16 cellular contexts compared by ENCODE assay signal in genomic region chr2:174568425-174568824, GRCh38. TPM values are rescaled to one million over a fixed set of nuclear protein-coding genes. Genes with fewer than 3 reads are reported as not detected.
DNase-seq lines count a peak whose midpoint lies in the region; ATAC-seq and TF ChIP-seq lines count a peak whose summit lies in the region.
"Had no signal": no experiment of that assay in that cellular context is flagged by ENCODE, and none has a peak within 500 bp of the region (broad histone marks: within the 10 kb centered on the region; RNA-seq: fewer than 3 reads in every experiment).

No MANE protein-coding gene starts in this region.

- H3K9me3 Mint-ChIP-seq in activated T-cell treated with anti-CD3 and anti-CD28 coated beads, Interleukin-2, amount 50 U/mL, for 24 hours: no peaks in the 10 kb centered on the region
- no peaks in the 10 kb centered on the region for H3K9me3 Mint-ChIP-seq in activated T-helper 1 cell treated with anti-CD3 and anti-CD28 coated beads, Interleukin-12 subunit alpha, Interleukin-12 subunit beta, Interleukin-2, Interleukin-4 antibody, amounts not matched to agents 30 ng/mL and 10 ng/mL and 1 ng/mL, durations not matched to agents 14 hours and 24 hours and 36 hours
- no peaks in the 10 kb centered on the region for H3K9me3 Mint-ChIP-seq in stimulated activated memory B cell treated with anti-CD40 and anti-IgM and Interleukin-4, amounts not matched to agents 10 μg/mL and 1 μg/mL and 100 μg/mL, for 72 hours
- H3K9me3 Mint-ChIP-seq in Calu3 (ENCODE audit: low read depth, unreplicated experiment): no peaks in the 10 kb centered on the region
- H3K9me3 Mint-ChIP-seq: endodermal cell; neural progenitor cell; T-helper 1 cell treated with Interleukin-12 subunit alpha and Interleukin-12 subunit beta and Interleukin-4 antibody, amounts not matched to agents 30 μg/mL and 1 μg/mL, for 36 hours had no signal

- no peak for TF ChIP-seq CTCF in Calu3 (IDR thresholded peaks at IDR 0.05; ENCODE audit: unreplicated experiment)

- H3K4me3 Mint-ChIP-seq in activated T-cell treated with anti-CD3 and anti-CD28 coated beads, Interleukin-2, amount 50 U/mL, for 24 hours: no peak overlapping the region
- H3K4me3 Mint-ChIP-seq in activated T-helper 1 cell treated with anti-CD3 and anti-CD28 coated beads, Interleukin-12 subunit alpha, Interleukin-12 subunit beta, Interleukin-2, Interleukin-4 antibody, amounts not matched to agents 30 ng/mL and 10 ng/mL and 1 ng/mL, durations not matched to agents 14 hours and 24 hours and 36 hours: no peak overlapping the region
- H3K4me3 Mint-ChIP-seq in stimulated activated memory B cell treated with anti-CD40 and anti-IgM and Interleukin-4, amounts not matched to agents 10 μg/mL and 1 μg/mL and 100 μg/mL, for 72 hours: no peak overlapping the region
- no peak overlapping the region for H3K4me3 Mint-ChIP-seq in Calu3 (ENCODE audit: low read depth, unreplicated experiment)
- H3K4me3 Mint-ChIP-seq: endodermal cell; neural progenitor cell; T-helper 1 cell treated with Interleukin-12 subunit alpha and Interleukin-12 subunit beta and Interleukin-4 antibody, amounts not matched to agents 30 μg/mL and 1 μg/mL, for 36 hours had no signal

- no peak for DNase-seq in activated T-cell treated with anti-CD3 and anti-CD28 coated beads, Interleukin-2, amount 50 U/mL, for 24 hours
- no peak for DNase-seq in activated T-cell treated with anti-CD3 and anti-CD28 coated beads, Interleukin-2, amount 50 U/mL, for 1 hour
- DNase-seq in activated T-helper 1 cell treated with anti-CD3 and anti-CD28 coated beads, Interleukin-12 subunit alpha, Interleukin-12 subunit beta, Interleukin-2, Interleukin-4 antibody, amounts not matched to agents 30 ng/mL and 10 ng/mL and 1 ng/mL, durations not matched to agents 14 hours and 24 hours and 36 hours (ENCODE audit: low spot score): no peak
- no peak for DNase-seq in D341Med (ENCODE audit: low spot score)
- DNase-seq in Calu3: no peak
- DNase-seq: anterior cingulate cortex, endodermal cell, hypothalamus, mesenchymal stem cell, right cardiac atrium, Right ventricle myocardium superior had no signal

- BruUV-seq in Calu3 (replicated peaks; lab: Mats Ljungman, UMichigan): no TSS peak

- CTCF ChIA-PET in Calu3 (lab: Charles Lee): no interaction called here

- peaks cover 95% of the 10 kb centered on the region for H3K36me3 Mint-ChIP-seq in activated T-cell treated with anti-CD3 and anti-CD28 coated beads, Interleukin-2, amount 50 U/mL, for 24 hours (ENCODE audit: low read depth)
- H3K36me3 Mint-ChIP-seq in activated T-helper 1 cell treated with anti-CD3 and anti-CD28 coated beads, Interleukin-12 subunit alpha, Interleukin-12 subunit beta, Interleukin-2, Interleukin-4 antibody, amounts not matched to agents 30 ng/mL and 10 ng/mL and 1 ng/mL, durations not matched to agents 14 hours and 24 hours and 36 hours (ENCODE audit: low read depth): peaks cover 74% of the 10 kb centered on the region
- H3K36me3 Mint-ChIP-seq in stimulated activated memory B cell treated with anti-CD40 and anti-IgM and Interleukin-4, amounts not matched to agents 10 μg/mL and 1 μg/mL and 100 μg/mL, for 72 hours: peaks cover 67% of the 10 kb centered on the region
- H3K36me3 Mint-ChIP-seq in Calu3 (ENCODE audit: insufficient read depth, unreplicated experiment): no peaks in the 10 kb centered on the region

- H3K27ac Mint-ChIP-seq in activated T-cell treated with anti-CD3 and anti-CD28 coated beads, Interleukin-2, amount 50 U/mL, for 24 hours: peak overlapping the region; percentile 89
- H3K27ac Mint-ChIP-seq in activated T-helper 1 cell treated with anti-CD3 and anti-CD28 coated beads, Interleukin-12 subunit alpha, Interleukin-12 subunit beta, Interleukin-2, Interleukin-4 antibody, amounts not matched to agents 30 ng/mL and 10 ng/mL and 1 ng/mL, durations not matched to agents 14 hours and 24 hours and 36 hours: peak overlapping the region; percentile 45
- peak overlapping the region; percentile 22 for H3K27ac Mint-ChIP-seq in stimulated activated memory B cell treated with anti-CD40 and anti-IgM and Interleukin-4, amounts not matched to agents 10 μg/mL and 1 μg/mL and 100 μg/mL, for 72 hours
- no peak overlapping the region for H3K27ac Mint-ChIP-seq in Calu3 (ENCODE audit: unreplicated experiment)
- H3K27ac Mint-ChIP-seq: endodermal cell; neural progenitor cell; T-helper 1 cell treated with Interleukin-12 subunit alpha and Interleukin-12 subunit beta and Interleukin-4 antibody, amounts not matched to agents 30 μg/mL and 1 μg/mL, for 36 hours had no signal

- H3K4me1 Mint-ChIP-seq in activated T-cell treated with anti-CD3 and anti-CD28 coated beads, Interleukin-2, amount 50 U/mL, for 24 hours (ENCODE audit: low read depth): peaks cover 66% of the 10 kb centered on the region
- peaks cover 62% of the 10 kb centered on the region for H3K4me1 Mint-ChIP-seq in activated T-helper 1 cell treated with anti-CD3 and anti-CD28 coated beads, Interleukin-12 subunit alpha, Interleukin-12 subunit beta, Interleukin-2, Interleukin-4 antibody, amounts not matched to agents 30 ng/mL and 10 ng/mL and 1 ng/mL, durations not matched to agents 14 hours and 24 hours and 36 hours (ENCODE audit: low read depth)
- peaks cover 21% of the 10 kb centered on the region for H3K4me1 Mint-ChIP-seq in stimulated activated memory B cell treated with anti-CD40 and anti-IgM and Interleukin-4, amounts not matched to agents 10 μg/mL and 1 μg/mL and 100 μg/mL, for 72 hours
- H3K4me1 Mint-ChIP-seq in Calu3 (ENCODE audit: low read depth, unreplicated experiment): no peaks in the 10 kb centered on the region
- H3K4me1 Mint-ChIP-seq: endodermal cell, neural progenitor cell had no signal

- intact Hi-C loops in activated T-helper 1 cell treated with anti-CD3 and anti-CD28 coated beads, Interleukin-12 subunit alpha, Interleukin-12 subunit beta, Interleukin-2, Interleukin-4 antibody, amounts not matched to agents 30 ng/mL and 10 ng/mL and 1 ng/mL, durations not matched to agents 14 hours and 24 hours and 36 hours (cut with micrococcal nuclease): loop anchor here (2.0 to 5.0 kb wide), 3 partner anchors 24 to 171 kb away; partner anchors contain the start of gene SCRN3
- intact Hi-C loops in Calu3 (cut with micrococcal nuclease; ENCODE audit: unreplicated experiment): no loop called here

- peak; percentile 50 for ATAC-seq in HG02885 (IDR thresholded peaks at IDR 0.05; ENCODE audit: poor library complexity, unreplicated experiment)
- peak; percentile 69 for ATAC-seq in stimulated activated memory B cell treated with anti-CD40 and anti-IgM and Interleukin-4, amounts not matched to agents 10 μg/mL and 1 μg/mL and 100 μg/mL, for 72 hours
- no peak for ATAC-seq in GM21717 (IDR thresholded peaks at IDR 0.05; ENCODE audit: unreplicated experiment)
- ATAC-seq: right cardiac atrium had no signal

- no peaks in the 10 kb centered on the region for H3K27me3 Mint-ChIP-seq in activated T-cell treated with anti-CD3 and anti-CD28 coated beads, Interleukin-2, amount 50 U/mL, for 24 hours
- H3K27me3 Mint-ChIP-seq in activated T-helper 1 cell treated with anti-CD3 and anti-CD28 coated beads, Interleukin-12 subunit alpha, Interleukin-12 subunit beta, Interleukin-2, Interleukin-4 antibody, amounts not matched to agents 30 ng/mL and 10 ng/mL and 1 ng/mL, durations not matched to agents 14 hours and 24 hours and 36 hours (ENCODE audit: insufficient read depth): no peaks in the 10 kb centered on the region
- no peaks in the 10 kb centered on the region for H3K27me3 Mint-ChIP-seq in stimulated activated memory B cell treated with anti-CD40 and anti-IgM and Interleukin-4, amounts not matched to agents 10 μg/mL and 1 μg/mL and 100 μg/mL, for 72 hours
- no peaks in the 10 kb centered on the region for H3K27me3 Mint-ChIP-seq in Calu3 (ENCODE audit: unreplicated experiment)

RNA-seq across cellular contexts. Expression of gene WIPF1, which starts 29.2 kb away (rescaled TPM):
- 340 and 367 TPM in 2 replicates for total RNA-seq in activated T-helper 1 cell treated with anti-CD3 and anti-CD28 coated beads, Interleukin-12 subunit alpha, Interleukin-12 subunit beta, Interleukin-2, Interleukin-4 antibody, amounts not matched to agents 30 ng/mL and 10 ng/mL and 1 ng/mL, durations not matched to agents 14 hours and 24 hours and 36 hours
- total RNA-seq in Calu3 (2022): 0.73 and 0.87 TPM in 2 replicates

Comparison
In these comparisons a context has a peak if more than half of its experiments do, and no peak if none do; other contexts are left out.
1. RNA of gene WIPF1, which starts 29.2 kb away (total RNA-seq): 340 to 367 TPM in activated T-helper 1 cell treated with anti-CD3 and anti-CD28 coated beads, Interleukin-12 subunit alpha, Interleukin-12 subunit beta, Interleukin-2, Interleukin-4 antibody, amounts not matched to agents 30 ng/mL and 10 ng/mL and 1 ng/mL, durations not matched to agents 14 hours and 24 hours and 36 hours; 0.73 to 0.87 TPM in Calu3; every median in the first group is over 100 times any median in the second.